14 cellular contexts compared by ENCODE assay signal in the genomic region with DNA sequence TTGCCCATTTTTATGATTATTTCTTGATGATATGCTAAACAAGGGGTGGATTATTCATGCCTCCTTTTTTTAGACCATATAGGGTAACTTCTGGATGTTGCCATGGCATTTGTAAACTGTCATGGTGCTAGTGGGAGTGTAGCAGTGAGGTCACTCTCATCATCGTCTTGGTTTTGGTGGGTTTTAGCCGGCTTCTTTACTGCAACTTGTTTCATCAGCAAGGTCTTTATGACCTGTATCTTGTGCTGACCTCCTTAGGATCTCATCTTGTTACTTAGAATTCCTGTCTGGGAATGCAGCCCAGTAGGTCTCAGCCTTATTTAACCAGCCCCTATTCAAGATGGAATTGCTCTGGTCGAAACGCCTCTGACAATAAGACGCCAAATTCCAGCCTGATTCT. TPM values are rescaled to one million over a fixed set of nuclear protein-coding genes. Genes with fewer than 3 reads are reported as not detected.
"Had no signal": no experiment of that assay in that cellular context is flagged by ENCODE, and none has a peak within 500 bp of the region (broad histone marks: within the 10 kb centered on the region; RNA-seq: fewer than 3 reads in every experiment).

No MANE protein-coding gene starts in this region.

RNA-seq across cellular contexts. Expression of gene MYBPHL, which starts 20.0 kb away (rescaled TPM):
- total RNA-seq: naive thymus-derived CD4-positive, alpha-beta T cell; natural killer cell; occipital lobe; osteoblast; renal cortical epithelial cell; right lobe of liver; sigmoid colon; stomach; subcutaneous adipose tissue; temporal lobe; thyroid gland; tibial nerve; urinary bladder had no signal
- polyA plus RNA-seq: naive thymus-derived CD4-positive, alpha-beta T cell; ovary; sigmoid colon had no signal
